In the genomic region with DNA sequence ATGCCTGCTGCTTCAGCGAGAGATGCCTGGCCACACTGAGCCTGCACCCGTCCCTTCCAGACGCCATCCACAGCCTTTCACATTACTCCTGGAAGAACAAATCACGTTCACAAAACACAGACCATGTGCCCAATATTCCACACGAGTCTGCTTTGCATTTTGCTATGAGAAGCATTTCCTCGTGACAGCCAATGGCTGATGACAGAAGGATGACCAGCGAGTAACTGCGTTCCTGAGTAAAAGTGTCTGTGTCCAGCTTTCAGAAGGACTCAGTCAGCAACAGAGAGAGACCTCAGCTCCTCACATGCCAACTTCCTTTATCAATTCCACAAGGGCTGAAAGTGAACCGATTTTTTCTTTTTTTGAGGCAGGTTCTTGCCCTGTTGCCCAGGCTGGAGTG, we compare ENCODE assay signal across 22 cellular contexts. TPM values are rescaled to one million over a fixed set of nuclear protein-coding genes. Genes with fewer than 3 reads are reported as not detected.
DNase-seq lines count a peak whose midpoint lies in the region; ATAC-seq and TF ChIP-seq lines count a peak whose summit lies in the region.
"Had no signal": no experiment of that assay in that cellular context is flagged by ENCODE, and none has a peak within 500 bp of the region (broad histone marks: within the 10 kb centered on the region; RNA-seq: fewer than 3 reads in every experiment).

No MANE protein-coding gene starts in this region.

- no peaks in the 10 kb centered on the region for H3K9me3 Mint-ChIP-seq in endodermal cell
- no peaks in the 10 kb centered on the region for H3K9me3 Mint-ChIP-seq in activated T-cell treated with anti-CD3 and anti-CD28 coated beads, Interleukin-2, amount 50 U/mL, for 72 hours
- H3K9me3 Mint-ChIP-seq: CD8-positive, alpha-beta memory T cell had no signal

- H3K27ac Mint-ChIP-seq in endodermal cell = no peak overlapping the region
- H3K27ac Mint-ChIP-seq in activated T-cell treated with anti-CD3 and anti-CD28 coated beads, Interleukin-2, amount 50 U/mL, for 72 hours = no peak overlapping the region

- POLR2A ChIA-PET in BJ (lab: Charles Lee) = no interaction called here

- H3K9ac ChIP-seq in endodermal cell (ENCODE audit: extremely low read depth, low read length, poor library complexity, severe bottlenecking) = no peak overlapping the region
- H3K9ac ChIP-seq: SK-N-SH had no signal

- H3K4me1 Mint-ChIP-seq in endodermal cell = no peaks in the 10 kb centered on the region
- no peaks in the 10 kb centered on the region for H3K4me1 Mint-ChIP-seq in activated T-cell treated with anti-CD3 and anti-CD28 coated beads, Interleukin-2, amount 50 U/mL, for 72 hours (ENCODE audit: low read depth)
- H3K4me1 Mint-ChIP-seq: CD8-positive, alpha-beta memory T cell had no signal

- CTCF ChIA-PET in BJ (lab: Yijun Ruan, JAX) = no interaction called here

- no peaks in the 10 kb centered on the region; the same call in 1 of the 2 replicates for H3K27me3 ChIP-seq in BJ (ENCODE audit: control insufficient read depth, insufficient read depth, low read length)
- H3K27me3 ChIP-seq in endodermal cell (ENCODE audit: control insufficient read depth, insufficient read depth, low read length, poor library complexity, severe bottlenecking) = no peaks in the 10 kb centered on the region
- no peaks in the 10 kb centered on the region for H3K27me3 ChIP-seq in osteoblast (ENCODE audit: insufficient read depth, low read length)
- no peaks in the 10 kb centered on the region for H3K27me3 ChIP-seq in HAP-1 (ENCODE audit: low read depth)

- H3K36me3 Mint-ChIP-seq in endodermal cell (ENCODE audit: low read depth) = no peaks in the 10 kb centered on the region
- H3K36me3 Mint-ChIP-seq in activated T-cell treated with anti-CD3 and anti-CD28 coated beads, Interleukin-2, amount 50 U/mL, for 72 hours (ENCODE audit: insufficient read depth in 2 of 2) = no peaks in the 10 kb centered on the region
- H3K36me3 Mint-ChIP-seq: CD8-positive, alpha-beta memory T cell had no signal

- H3K27ac ChIP-seq in endodermal cell (ENCODE audit: low read depth, low read length) = no peak overlapping the region
- no peak overlapping the region for H3K27ac ChIP-seq in osteoblast (ENCODE audit: low read depth, low read length)
- H3K27ac ChIP-seq: C4-2B, RWPE1 had no signal

- H3K4me2 ChIP-seq in osteoblast (ENCODE audit: insufficient read depth, low read length) = no peak overlapping the region
- H3K4me2 ChIP-seq: SK-N-SH had no signal

- H3K4me3 Mint-ChIP-seq in endodermal cell = no peak overlapping the region
- no peak overlapping the region for H3K4me3 Mint-ChIP-seq in activated T-cell treated with anti-CD3 and anti-CD28 coated beads, Interleukin-2, amount 50 U/mL, for 72 hours
- H3K4me3 Mint-ChIP-seq: CD8-positive, alpha-beta memory T cell had no signal

- H3K4me3 ChIP-seq in BJ (ENCODE audit: low read depth, low read length) = no peak overlapping the region
- no peak overlapping the region for H3K4me3 ChIP-seq in endodermal cell (ENCODE audit: low read length)
- H3K4me3 ChIP-seq in osteoblast (ENCODE audit: insufficient read depth, low read length) = no peak overlapping the region
- H3K4me3 ChIP-seq in HAP-1 = no peak overlapping the region

- H3K36me3 ChIP-seq in BJ (ENCODE audit: control insufficient read depth, insufficient read depth, low read length) (no peaks in the 10 kb centered on the region), endodermal cell (ENCODE audit: control insufficient read depth, insufficient read depth, low read length) (no peaks in the 10 kb centered on the region), osteoblast (ENCODE audit: insufficient read depth, low read length) (no peaks in the 10 kb centered on the region), HAP-1 (replicated peaks) (no peaks in the 10 kb centered on the region)

- H3K4me1 ChIP-seq in endodermal cell (ENCODE audit: control insufficient read depth, insufficient read depth, low read length) (no peaks in the 10 kb centered on the region), osteoblast (ENCODE audit: insufficient read depth, low read length) (no peaks in the 10 kb centered on the region), HAP-1 (no peaks in the 10 kb centered on the region)

- TF ChIP-seq CTCF in BJ (IDR thresholded peaks at IDR 0.05; ENCODE audit: insufficient read depth, low read depth, low read length) (no peak), endodermal cell (conservative IDR thresholded peaks at IDR 0.05) (no peak), osteoblast (IDR thresholded peaks at IDR 0.05; ENCODE audit: extremely low read depth, low read depth, low read length) (no peak)

- DNase-seq in BJ (ENCODE audit: low read depth) (peak; percentile 2), D341Med (ENCODE audit: low spot score) (peak; percentile 14), endodermal cell (peak; percentile 30), osteoblast (ENCODE audit: insufficient read length, low spot score, missing footprints) (peak; percentile 50), HAP-1 (ENCODE audit: low spot score in 2 of 2) (no peak), NCI-H526 treated with DMSO at 0.1 percent for 48 hours (lab: John Stamatoyannopoulos, UW) (no peak)
- no peak for DNase-seq in activated T-cell treated with anti-CD3 and anti-CD28 coated beads, Interleukin-2, amount 50 U/mL, for 72 hours
- DNase-seq: CD8-positive, alpha-beta memory T cell; DMS53; EL; GF-D8; MM.1S; NCI-H1092; NCI-H1436; NCI-H187 treated with DMSO at 0.1 percent for 48 hours; NCI-H2107; NCI-H774; NK-92 treated with Interleukin-12 subunit alpha and Interleukin-12 subunit beta, amount 100 ng/mL, for 24 hours; SIG-M5; SK-N-SH had no signal

- in situ Hi-C loops in HAP-1 (cut with MboI; ENCODE audit: low sequenced_read_pairs) = no loop called here

- no peak for ATAC-seq in activated T-cell treated with anti-CD3 and anti-CD28 coated beads, Interleukin-2, amount 50 U/mL, for 72 hours (replicated peaks in 1 of 2)

- H3K27me3 Mint-ChIP-seq in endodermal cell (ENCODE audit: insufficient read depth) = peaks cover 3% of the 10 kb centered on the region
- H3K27me3 Mint-ChIP-seq in activated T-cell treated with anti-CD3 and anti-CD28 coated beads, Interleukin-2, amount 50 U/mL, for 72 hours (ENCODE audit: low read depth) = no peaks in the 10 kb centered on the region
- H3K27me3 Mint-ChIP-seq: CD8-positive, alpha-beta memory T cell had no signal

- no peak overlapping the region for H2AFZ ChIP-seq in osteoblast (ENCODE audit: low read length)

- no peaks in the 10 kb centered on the region for H3K9me3 ChIP-seq in endodermal cell (ENCODE audit: control insufficient read depth, low read length)
- no peaks in the 10 kb centered on the region for H3K9me3 ChIP-seq in osteoblast (ENCODE audit: low read depth, low read length)
- no peaks in the 10 kb centered on the region for H3K9me3 ChIP-seq in HAP-1
- H3K9me3 ChIP-seq: SK-N-SH had no signal

- H4K20me1 ChIP-seq in osteoblast (ENCODE audit: insufficient read depth, low read length) = no peaks in the 10 kb centered on the region

- H3K79me2 ChIP-seq in osteoblast (ENCODE audit: insufficient read depth, low read length) = no peaks in the 10 kb centered on the region

- 88 to 89% methylated on average over 9 of the region's 9 CpGs for WGBS in endodermal cell (ENCODE audit: insufficient coverage in 1 of 2, insufficient read length in 1 of 2), 2 experiments

RNA-seq across cellular contexts. Expression of a gene that starts 19.5 kb away (rescaled TPM):
- polyA plus RNA-seq in BJ (2011; rRNA removed) = 0.02 and 0.04 TPM in 2 replicates
- polyA minus RNA-seq in BJ (2011; rRNA and poly(A)+ RNA removed) = 0.05 TPM in 2 replicates
- total RNA-seq in endodermal cell (1 to 10 TPM; 5.0 to 6.4 TPM), osteoblast (under 0.01 TPM in 2 replicates)
- polyA plus RNA-seq in endodermal cell (2013, experiment 1 of 2) = 13.4 TPM
- polyA plus RNA-seq in endodermal cell (2013, experiment 2 of 2) = 11.1 TPM
- total RNA-seq in activated T-cell treated with anti-CD3 and anti-CD28 coated beads, Interleukin-2, amount 50 U/mL, for 72 hours = 1 to 10 TPM in 1 of 2 donors, under 1 TPM in 1; 0.51 to 1.5 TPM
- polyA plus RNA-seq: CD8-positive, alpha-beta memory T cell had no signal

Comparison
In these comparisons a context has a peak if more than half of its experiments do, and no peak if none do; other contexts are left out.
1. DNase-seq: peak in BJ (single experiment), D341Med (single experiment), endodermal cell (single experiment) and osteoblast (single experiment); none in HAP-1 (0 of 2), NCI-H526 treated with DMSO at 0.1 percent for 48 hours (single experiment) and activated T-cell treated with anti-CD3 and anti-CD28 coated beads, Interleukin-2, amount 50 U/mL, for 72 hours (0 of 2).